Comparison of ENCODE assay signal across 10 cellular contexts in genomic region chr4:69984030-69984443, GRCh38. TPM values are rescaled to one million over a fixed set of nuclear protein-coding genes. Genes with fewer than 3 reads are reported as not detected.
DNase-seq lines count a peak whose midpoint lies in the region; ATAC-seq and TF ChIP-seq lines count a peak whose summit lies in the region.
"Had no signal": no experiment of that assay in that cellular context is flagged by ENCODE, and none has a peak within 500 bp of the region (broad histone marks: within the 10 kb centered on the region; RNA-seq: fewer than 3 reads in every experiment).

No MANE protein-coding gene starts in this region.

- DNase-seq in HT-29 (ENCODE audit: low spot score) (peak; percentile 51), astrocyte of the spinal cord (ENCODE audit: low read depth, low spot score) (peak; percentile 51), mucosa of descending colon (peak in 1 of 3 donors; percentile 4), gastrocnemius medialis (no peak), cortex of kidney (lab: John Stamatoyannopoulos, UW) (no peak)
- DNase-seq: stimulated activated CD4-positive, alpha-beta T cell treated with anti-CD3 and anti-CD28 coated beads, Interleukin-4, amount 100 ng/mL, for 4 hours had no signal

- TF ChIP-seq CTCF in astrocyte of the spinal cord (IDR thresholded peaks at IDR 0.05; ENCODE audit: low read depth, low read length): no peak
- no peak for TF ChIP-seq CTCF in mucosa of descending colon (IDR thresholded peaks at IDR 0.05)
- TF ChIP-seq CTCF in gastrocnemius medialis (IDR thresholded peaks at IDR 0.05 in 4 of 5, conservative IDR thresholded peaks at IDR 0.05 in 1 of 5): no peak

- H3K4me1 ChIP-seq in mucosa of descending colon (ENCODE audit: low read depth) (no peaks in the 10 kb centered on the region), gastrocnemius medialis (no peaks in the 10 kb centered on the region)

- no peak for TF ChIP-seq POLR2A in gastrocnemius medialis (IDR thresholded peaks at IDR 0.05)

- H3K4me3 ChIP-seq in astrocyte of the spinal cord (ENCODE audit: low read depth, low read length): no peak overlapping the region
- no peak overlapping the region for H3K4me3 ChIP-seq in mucosa of descending colon
- no peak overlapping the region for H3K4me3 ChIP-seq in gastrocnemius medialis
- H3K4me3 ChIP-seq: K562 had no signal

- H3K36me3 ChIP-seq in mucosa of descending colon (ENCODE audit: low read depth) (no peaks in the 10 kb centered on the region), gastrocnemius medialis (no peaks in the 10 kb centered on the region)

- no peaks in the 10 kb centered on the region for H3K9me3 ChIP-seq in mucosa of descending colon
- H3K9me3 ChIP-seq in gastrocnemius medialis: no peaks in the 10 kb centered on the region

- no peak overlapping the region for H3K27ac ChIP-seq in gastrocnemius medialis

- in situ Hi-C loops in astrocyte of the spinal cord (cut with HindIII; ENCODE audit: low sequenced_read_pairs): no loop called here
- in situ Hi-C loops in gastrocnemius medialis (cut with MboI; ENCODE audit: low sequenced_read_pairs in 4 of 4): no loop called here

- intact Hi-C loops in mucosa of descending colon (cut with DNase I, micrococcal nuclease): no loop called here
- intact Hi-C loops in gastrocnemius medialis (cut with DNase I; ENCODE audit: low total_unique reads): no loop called here

- peak; percentile 75 for ATAC-seq in GM18868 (IDR thresholded peaks at IDR 0.05; ENCODE audit: unreplicated experiment)
- peak; percentile 47 for ATAC-seq in mucosa of descending colon
- no peak for ATAC-seq in gastrocnemius medialis
- no peak for ATAC-seq in HG03097 (IDR thresholded peaks at IDR 0.05; ENCODE audit: low FRiP score, unreplicated experiment)
- ATAC-seq in HG03521 (IDR thresholded peaks at IDR 0.05; ENCODE audit: unreplicated experiment): no peak
- ATAC-seq: K562 had no signal

- no peaks in the 10 kb centered on the region for H3K27me3 ChIP-seq in gastrocnemius medialis

RNA-seq across cellular contexts. Expression of gene STATH, which starts 11.7 kb away (rescaled TPM):
- total RNA-seq in HT-29 (2014; rRNA removed; shearing (Covaris generic)): not detected in 2 replicates
- total RNA-seq in mucosa of descending colon: not detected
- not detected for total RNA-seq in gastrocnemius medialis
- total RNA-seq: K562 had no signal

RNA-seq across cellular contexts. Expression of gene CSN2, which starts 18.5 kb away (rescaled TPM):
- not detected in 2 replicates for total RNA-seq in HT-29 (2014; rRNA removed; shearing (Covaris generic))
- not detected for total RNA-seq in mucosa of descending colon
- not detected for total RNA-seq in gastrocnemius medialis
- total RNA-seq: K562 had no signal

RNA-seq across cellular contexts. Expression of gene HTN3, which starts 44.2 kb away (rescaled TPM):
- not detected in 2 replicates for total RNA-seq in HT-29 (2014; rRNA removed; shearing (Covaris generic))
- total RNA-seq in mucosa of descending colon (not detected), gastrocnemius medialis (not detected)
- total RNA-seq: K562 had no signal

RNA-seq across cellular contexts. Expression of gene CSN1S1, which starts 53.2 kb away (rescaled TPM):
- total RNA-seq in HT-29 (2014; rRNA removed; shearing (Covaris generic)): not detected in 2 replicates
- total RNA-seq in mucosa of descending colon: not detected
- not detected for total RNA-seq in gastrocnemius medialis
- total RNA-seq: K562 had no signal

Comparison
In these comparisons a context has a peak if more than half of its experiments do, and no peak if none do; other contexts are left out.
1. ATAC-seq: peak in GM18868 (single experiment) and mucosa of descending colon (single experiment); none in gastrocnemius medialis (0 of 2), HG03097 (single experiment) and HG03521 (single experiment).
2. DNase-seq: peak in HT-29 (single experiment) and astrocyte of the spinal cord (single experiment); none in gastrocnemius medialis (0 of 2) and cortex of kidney (single experiment).